In the genomic region with DNA sequence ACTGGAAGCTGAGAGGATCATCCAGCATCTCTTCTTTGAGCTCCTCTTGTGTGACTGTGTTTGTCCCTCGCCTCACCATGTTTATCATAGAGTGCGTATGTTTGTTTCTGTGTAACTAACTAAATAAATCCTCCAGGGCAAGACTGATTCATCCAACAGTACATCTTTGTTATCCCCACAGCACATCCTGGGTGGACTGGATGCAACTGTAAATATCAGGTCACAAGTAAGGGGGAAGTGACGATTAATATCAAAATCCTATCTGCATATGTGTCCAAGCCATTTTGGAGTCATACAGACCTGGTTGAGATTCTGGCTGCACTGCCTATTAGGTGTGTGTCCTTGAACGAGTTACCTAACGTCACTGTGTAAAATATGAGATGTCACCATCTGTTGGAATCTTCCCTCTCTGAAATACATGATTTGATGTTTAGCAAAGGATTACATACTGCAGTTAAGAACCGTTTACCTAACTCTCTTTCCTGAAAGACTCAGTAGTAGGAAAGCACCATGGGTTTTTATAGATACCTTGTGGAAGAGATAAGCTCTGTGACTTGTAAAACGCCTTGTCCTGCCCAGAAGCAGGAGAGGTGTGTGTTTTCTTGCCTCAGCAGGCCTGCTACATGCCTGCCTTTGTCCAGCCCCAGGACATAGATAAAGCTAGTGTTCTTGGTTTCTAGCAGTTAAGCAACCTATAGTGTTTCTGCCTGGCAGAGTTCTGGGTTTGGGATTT, we compare ENCODE assay signal across 12 cellular contexts. TPM values are rescaled to one million over a fixed set of nuclear protein-coding genes. Genes with fewer than 3 reads are reported as not detected.
DNase-seq lines count a peak whose midpoint lies in the region; ATAC-seq and TF ChIP-seq lines count a peak whose summit lies in the region.
"Had no signal": no experiment of that assay in that cellular context is flagged by ENCODE, and none has a peak within 500 bp of the region (broad histone marks: within the 10 kb centered on the region; RNA-seq: fewer than 3 reads in every experiment).

No MANE protein-coding gene starts in this region.

- no peaks in the 10 kb centered on the region for H4K20me1 ChIP-seq in Loucy (ENCODE audit: insufficient read depth, low read length, poor library complexity, severe bottlenecking)
- H4K20me1 ChIP-seq: BLaER1 had no signal

- H3K9me3 Mint-ChIP-seq in CD8-positive, alpha-beta T cell: no peaks in the 10 kb centered on the region
- H3K9me3 Mint-ChIP-seq: stimulated activated naive CD8-positive, alpha-beta T cell treated with anti-CD3 and anti-CD28 coated beads, Interleukin-15, Interleukin-2, amounts not matched to agents 100 ng/mL and 50 ng/mL, for 24 hours had no signal

- H3K27me3 Mint-ChIP-seq in CD8-positive, alpha-beta T cell (ENCODE audit: low read depth): no peaks in the 10 kb centered on the region
- H3K27me3 Mint-ChIP-seq: stimulated activated naive CD8-positive, alpha-beta T cell treated with anti-CD3 and anti-CD28 coated beads, Interleukin-15, Interleukin-2, amounts not matched to agents 100 ng/mL and 50 ng/mL, for 24 hours had no signal

- H3K4me1 Mint-ChIP-seq in CD8-positive, alpha-beta T cell (ENCODE audit: low read depth): peaks cover 62% of the 10 kb centered on the region

- no peaks in the 10 kb centered on the region for H3F3A ChIP-seq in Loucy (ENCODE audit: low read depth)

- CTCF ChIA-PET in CD8-positive, alpha-beta T cell (lab: Charles Lee): no interaction called here

- peak overlapping the region; percentile 60 for H3K27ac Mint-ChIP-seq in CD8-positive, alpha-beta T cell

- H2AFZ ChIP-seq in Loucy (ENCODE audit: low read length) (no peak overlapping the region), parathyroid adenoma (no peak overlapping the region)

- H3K9ac ChIP-seq in Loucy (ENCODE audit: low read depth, low read length, poor library complexity, severe bottlenecking) (peak overlapping the region; percentile 37), parathyroid adenoma (no peak overlapping the region)
- H3K9ac ChIP-seq: BLaER1 had no signal

- no peak overlapping the region for H3K27ac ChIP-seq in CD8-positive, alpha-beta T cell (ENCODE audit: low read depth, low read length)
- H3K27ac ChIP-seq in coronary artery: peak overlapping the region; percentile 4 to 15
- H3K27ac ChIP-seq in parathyroid adenoma: peak overlapping the region; percentile 87
- H3K27ac ChIP-seq: BLaER1 had no signal

- H3K79me2 ChIP-seq in Loucy (ENCODE audit: insufficient read depth, low read length) (peaks cover 4% of the 10 kb centered on the region; the same call in 1 of the 2 replicates), parathyroid adenoma (peaks cover 58% of the 10 kb centered on the region)

- no peaks in the 10 kb centered on the region for H3K9me3 ChIP-seq in CD8-positive, alpha-beta T cell (ENCODE audit: low read length)
- H3K9me3 ChIP-seq in Loucy (ENCODE audit: insufficient read depth, low read depth, low read length) (no peaks in the 10 kb centered on the region), parathyroid adenoma (ENCODE audit: control insufficient read depth, low read length) (no peaks in the 10 kb centered on the region)
- H3K9me3 ChIP-seq: BLaER1 had no signal

- H3K4me2 ChIP-seq in Loucy (ENCODE audit: low read depth, low read length, poor library complexity, severe bottlenecking): no peak overlapping the region
- H3K4me2 ChIP-seq in parathyroid adenoma (ENCODE audit: low read length): no peak overlapping the region
- H3K4me2 ChIP-seq: BLaER1 had no signal

- no peaks in the 10 kb centered on the region for H3K27me3 ChIP-seq in CD8-positive, alpha-beta T cell (ENCODE audit: insufficient read depth, low read length)
- H3K27me3 ChIP-seq in Loucy (ENCODE audit: insufficient read depth, low read length, poor library complexity, severe bottlenecking) (no peaks in the 10 kb centered on the region), parathyroid adenoma (ENCODE audit: control insufficient read depth, insufficient read depth, low read length) (no peaks in the 10 kb centered on the region)
- H3K27me3 ChIP-seq: BLaER1 had no signal

- H3K4me3 ChIP-seq in CD8-positive, alpha-beta T cell (ENCODE audit: low read depth, low read length): no peak overlapping the region
- H3K4me3 ChIP-seq in Loucy (ENCODE audit: low read length, poor library complexity, severe bottlenecking): no peak overlapping the region
- no peak overlapping the region for H3K4me3 ChIP-seq in coronary artery
- H3K4me3 ChIP-seq in parathyroid adenoma (ENCODE audit: low read depth, low read length): no peak overlapping the region
- H3K4me3 ChIP-seq: BLaER1 had no signal

- DNase-seq in CD8-positive, alpha-beta T cell: no peak
- no peak for DNase-seq in coronary artery (ENCODE audit: low spot score)
- DNase-seq in NCI-H146 treated with DMSO at 0.1 percent for 48 hours (lab: John Stamatoyannopoulos, UW; ENCODE audit: unreplicated experiment): no peak
- DNase-seq in midbrain (lab: John Stamatoyannopoulos, UW): no peak
- DNase-seq: effector CD8-positive, alpha-beta T cell; NCI-H524 treated with DMSO at 0.1 percent for 48 hours had no signal

- intact Hi-C loops in CD8-positive, alpha-beta T cell (cut with DNase I, micrococcal nuclease): no loop called here

- H3K36me3 Mint-ChIP-seq in CD8-positive, alpha-beta T cell: peaks cover 44% of the 10 kb centered on the region

- no peak for ATAC-seq in CD8-positive, alpha-beta T cell
- ATAC-seq in GM18873 (IDR thresholded peaks at IDR 0.05; ENCODE audit: low FRiP score, unreplicated experiment): no peak
- ATAC-seq in HG02981 (IDR thresholded peaks at IDR 0.05; ENCODE audit: unreplicated experiment): no peak

- H3K9me2 ChIP-seq in Loucy (replicated peaks; ENCODE audit: low read depth, low read length): no peaks in the 10 kb centered on the region

- peaks cover 12% of the 10 kb centered on the region for H3K4me1 ChIP-seq in CD8-positive, alpha-beta T cell (ENCODE audit: insufficient read depth, low read length)
- peaks cover 24% of the 10 kb centered on the region for H3K4me1 ChIP-seq in Loucy (ENCODE audit: insufficient read depth, low read length, poor library complexity, severe bottlenecking)
- peaks cover 68% of the 10 kb centered on the region for H3K4me1 ChIP-seq in parathyroid adenoma

- no peaks in the 10 kb centered on the region for H3K36me3 ChIP-seq in CD8-positive, alpha-beta T cell (ENCODE audit: insufficient read depth, low read length)
- no peaks in the 10 kb centered on the region for H3K36me3 ChIP-seq in Loucy (ENCODE audit: insufficient read depth, low read length)
- no peaks in the 10 kb centered on the region for H3K36me3 ChIP-seq in parathyroid adenoma (ENCODE audit: control insufficient read depth, insufficient read depth, low read length)

- POLR2A ChIA-PET in CD8-positive, alpha-beta T cell (lab: Charles Lee): interaction anchor here (0.5 to 0.6 kb wide), 2 partner anchors 74 to 275 kb away, joined by 3 read pairs; no protein-coding TSS in a partner anchor

- no peak overlapping the region for H3K4me3 Mint-ChIP-seq in CD8-positive, alpha-beta T cell
- H3K4me3 Mint-ChIP-seq: stimulated activated naive CD8-positive, alpha-beta T cell treated with anti-CD3 and anti-CD28 coated beads, Interleukin-15, Interleukin-2, amounts not matched to agents 100 ng/mL and 50 ng/mL, for 24 hours had no signal

- no peak for TF ChIP-seq CTCF in CD8-positive, alpha-beta T cell (IDR thresholded peaks at IDR 0.05)
- TF ChIP-seq CTCF in Loucy (conservative IDR thresholded peaks at IDR 0.05; ENCODE audit: low read length): no peak
- TF ChIP-seq CTCF in coronary artery (IDR thresholded peaks at IDR 0.05): no peak
- TF ChIP-seq CTCF in parathyroid adenoma (IDR thresholded peaks at IDR 0.05): no peak

RNA-seq across cellular contexts. Expression of gene WBP1L, which starts 25.8 kb away (rescaled TPM):
- total RNA-seq in CD8-positive, alpha-beta T cell: 1 to 10 TPM; 5.5 to 5.9 TPM

RNA-seq across cellular contexts. Expression of gene SFXN2, which starts 55.1 kb away (rescaled TPM):
- 1 to 10 TPM; 5.3 to 5.7 TPM for total RNA-seq in CD8-positive, alpha-beta T cell

RNA-seq across cellular contexts. Expression of gene ARL3, which starts 55.3 kb away (rescaled TPM):
- total RNA-seq in CD8-positive, alpha-beta T cell: under 1 TPM; 0.49 to 0.75 TPM
